In the genomic region with DNA sequence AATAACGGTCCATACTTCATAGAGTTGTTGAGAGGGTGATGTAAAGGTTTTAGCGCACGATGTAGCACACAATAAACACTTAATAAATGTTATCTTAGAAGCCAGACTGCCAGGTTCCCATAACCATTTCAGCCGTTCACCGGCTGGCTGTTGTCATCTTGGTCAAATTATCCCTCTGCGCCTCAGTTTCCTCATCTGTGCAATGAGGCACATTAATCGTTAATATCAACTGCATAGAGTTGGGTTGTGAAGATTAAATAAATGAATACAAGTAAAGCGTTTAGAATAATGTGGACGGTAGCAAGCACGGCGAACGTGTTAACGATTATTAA, we compare ENCODE assay signal across 8 cellular contexts. TPM values are rescaled to one million over a fixed set of nuclear protein-coding genes. Genes with fewer than 3 reads are reported as not detected.
A peak's percentile ranks its signal among the peaks of the same experiment; 100 is the strongest.
DNase-seq lines count a peak whose midpoint lies in the region; ATAC-seq and TF ChIP-seq lines count a peak whose summit lies in the region.

No MANE protein-coding gene starts in this region.

- ATAC-seq in heart right ventricle: no peak
- ATAC-seq in left cardiac atrium: no peak
- no peak for ATAC-seq in aorta (ENCODE audit: low FRiP score)

- H3K4me3 Mint-ChIP-seq in MCF 10A (ENCODE audit: unreplicated experiment): peak overlapping the region; percentile 97

- H3K4me1 ChIP-seq in heart right ventricle (peaks cover 15 to 50% (median 44%) of the 10 kb centered on the region in 9 donors), mononuclear cell (ENCODE audit: insufficient read depth, low read length) (peaks cover 49% of the 10 kb centered on the region), aorta (ENCODE audit: control insufficient read depth in 1 of 2, insufficient read depth in 2 of 2, low read length in 2 of 2) (no peaks in the 10 kb centered on the region)

- no peaks in the 10 kb centered on the region for H3K9me3 Mint-ChIP-seq in MCF 10A (ENCODE audit: unreplicated experiment)

- H3K27ac ChIP-seq in heart right ventricle: peak overlapping the region in 9 of 10 donors; percentile 64 to 91 (median 85)
- no peak overlapping the region for H3K27ac ChIP-seq in aorta (ENCODE audit: low read depth in 1 of 2, low read length in 2 of 2)

- TF ChIP-seq CTCF in heart right ventricle (IDR thresholded peaks at IDR 0.05): no peak
- no peak for TF ChIP-seq CTCF in MCF 10A (IDR thresholded peaks at IDR 0.05; ENCODE audit: unreplicated experiment)

- H3K27me3 ChIP-seq in heart right ventricle (no peaks in the 10 kb centered on the region), mononuclear cell (ENCODE audit: insufficient read depth, low read length) (no peaks in the 10 kb centered on the region), aorta (ENCODE audit: control insufficient read depth in 1 of 2, insufficient read depth in 2 of 2, low read length in 1 of 2) (no peaks in the 10 kb centered on the region)

- TSS peak; percentile 87 for BruUV-seq in MCF 10A (replicated peaks; lab: Mats Ljungman, UMichigan)

- intact Hi-C loops in heart right ventricle (cut with DNase I) (loop anchor here in 4 of 10 donors (2.0 to 10.0 kb wide), 4 partner anchors 97 to 349 kb away; a partner anchor contains a TSS), left cardiac atrium (cut with DNase I) (loop anchor here in 1 of 2 donors (5.0 kb wide), 1 partner anchor 94 kb away; no protein-coding TSS in a partner anchor), MCF 10A (cut with micrococcal nuclease) (no loop called here), aorta (cut with DNase I) (loop anchor here in 1 of 2 donors (2.0 to 10.0 kb wide), 4 partner anchors 274 to 1357 kb away; a partner anchor contains a TSS)

- 30% methylated on average over 13 of the region's 13 CpGs for WGBS in heart right ventricle, 2 donors
- WGBS in aorta, 2 donors: 25 to 30% methylated on average over 13 of the region's 13 CpGs

- CTCF ChIA-PET in MCF 10A (lab: Yijun Ruan, JAX): interaction anchor here (1.4 to 1.6 kb wide), 3 partner anchors 10 to 95 kb away, joined by 5 to 8 read pairs (median 5); no protein-coding TSS in a partner anchor

- no peaks in the 10 kb centered on the region for H3K27me3 Mint-ChIP-seq in MCF 10A (ENCODE audit: insufficient read depth, unreplicated experiment)

- DNase-seq in heart right ventricle (no peak), left cardiac atrium (no peak), MCF 10A (ENCODE audit: unreplicated experiment) (no peak), aorta (no peak), NCI-H1694 treated with DMSO at 0.1 percent for 48 hours (lab: John Stamatoyannopoulos, UW) (no peak), NOMO-1 treated with dmso at 0.1 percent for 144 hours (lab: John Stamatoyannopoulos, UW; ENCODE audit: unreplicated experiment) (no peak), NCI-H1694 (lab: John Stamatoyannopoulos, UW) (no peak)

- peaks cover 42% of the 10 kb centered on the region for H3K4me1 Mint-ChIP-seq in MCF 10A (ENCODE audit: insufficient read depth, unreplicated experiment)

- POLR2A ChIA-PET in MCF 10A (lab: Yijun Ruan, JAX): interaction anchor here (0.6 to 1.8 kb wide), 7 partner anchors 9 to 1352 kb away, joined by 3 to 5 read pairs (median 4); no protein-coding TSS in a partner anchor

- H3K36me3 ChIP-seq in heart right ventricle (peaks cover 0 to 21% (median 0%) of the 10 kb centered on the region in 9 donors), aorta (ENCODE audit: control insufficient read depth in 1 of 2, insufficient read depth in 2 of 2, low read length in 1 of 2) (no peaks in the 10 kb centered on the region)

- peaks cover 12% of the 10 kb centered on the region for H3K36me3 Mint-ChIP-seq in MCF 10A (ENCODE audit: insufficient read depth, unreplicated experiment)

- H3K4me3 ChIP-seq in heart right ventricle: peak overlapping the region; percentile 72 to 100 (median 92)
- peak overlapping the region; percentile 98 for H3K4me3 ChIP-seq in mononuclear cell (ENCODE audit: low read length)
- peak overlapping the region; percentile 13 to 39 for H3K4me3 ChIP-seq in aorta (ENCODE audit: low read length in 2 of 2)

- H3K9me3 ChIP-seq in heart right ventricle (no peaks in the 10 kb centered on the region), mononuclear cell (ENCODE audit: low read depth, low read length) (no peaks in the 10 kb centered on the region), aorta (ENCODE audit: control insufficient read depth, low read length) (no peaks in the 10 kb centered on the region)

- peak overlapping the region; percentile 96 for H3K27ac Mint-ChIP-seq in MCF 10A (ENCODE audit: low read depth, unreplicated experiment)

RNA-seq across cellular contexts. Expression of a gene that starts 0.4 kb away (rescaled TPM):
- total RNA-seq in heart right ventricle (100 to 1,000 TPM; 105 to 181 (median 129) TPM), left cardiac atrium (100 to 1,000 TPM; 117 to 119 TPM), MCF 10A (2022) (207 and 212 TPM in 2 replicates), mononuclear cell (69.6 TPM), aorta (100 to 1,000 TPM in 1 of 2 donors, 10 to 100 TPM in 1; 96.9 to 105 TPM)
- polyA plus RNA-seq in heart right ventricle (10 to 100 TPM; 22.4 to 89.5 TPM), aorta (10 to 100 TPM; 39.3 to 70.6 TPM)

Comparison
In these comparisons a context has a peak if more than half of its experiments do, and no peak if none do; other contexts are left out.
1. H3K27ac ChIP-seq: peak in heart right ventricle (9 of 10); none in aorta (0 of 2).
2. H3K4me3 ChIP-seq: peak in every context shown above with its lines; median percentile 98 in mononuclear cell; 92 in heart right ventricle; 26 in aorta.